Comparison of ENCODE assay signal across 25 cellular contexts in the genomic region with DNA sequence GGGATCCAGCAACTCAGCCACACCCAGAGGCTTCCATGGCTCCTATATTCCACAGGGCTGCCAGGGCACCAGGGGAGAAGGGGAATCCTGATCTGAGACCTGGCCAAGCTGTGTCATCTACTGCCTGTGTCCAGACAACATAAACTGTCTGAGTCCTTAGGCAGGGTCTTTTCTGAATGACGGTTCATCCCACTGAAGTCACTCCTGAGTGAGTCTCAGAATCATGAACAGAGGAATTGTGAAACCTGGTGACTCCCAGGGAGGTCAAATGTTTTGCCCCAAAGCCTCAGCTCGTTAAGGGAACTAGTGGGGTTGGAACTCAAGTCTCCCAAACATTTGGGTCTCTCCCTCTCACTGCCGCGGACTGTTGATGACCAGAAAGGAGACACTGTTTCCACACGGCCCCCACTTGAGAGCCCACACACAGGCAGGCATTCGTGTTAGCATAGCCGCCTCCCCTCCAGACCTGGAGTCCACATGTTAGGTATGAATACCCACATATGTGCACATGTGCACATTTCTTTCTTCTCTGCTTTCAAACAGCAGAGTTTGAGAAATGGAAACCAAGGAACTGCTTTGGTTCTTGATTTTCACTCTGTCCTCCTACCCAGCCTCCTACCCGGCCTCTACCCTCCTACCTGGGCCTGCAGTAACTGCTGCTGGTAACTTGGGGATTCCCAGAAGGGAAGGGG.
"Had no signal": no experiment of that assay in that cellular context is flagged by ENCODE, and none has a peak within 500 bp of the region (broad histone marks: within the 10 kb centered on the region; RNA-seq: fewer than 3 reads in every experiment).

No MANE protein-coding gene starts in this region.

- H3K36me3 ChIP-seq: ascending aorta, breast epithelium, gastrocnemius medialis, heart left ventricle, neutrophil, suprapubic skin, upper lobe of left lung had no signal

- DNase-seq: activated CD4-positive, alpha-beta memory T cell treated with anti-CD3 and anti-CD28 coated beads, Interleukin-2, amount 10 ng/mL, durations not matched to agents 7 days and 5 days; activated CD4-positive, alpha-beta T cell treated with anti-CD3 and anti-CD28 coated beads for 4 hours; activated CD8-positive, alpha-beta memory T cell treated with anti-CD3 and anti-CD28 coated beads, Interleukin-2, amount 10 ng/mL, durations not matched to agents 7 days and 5 days; activated naive CD4-positive, alpha-beta T cell treated with anti-CD3 and anti-CD28 coated beads, Interleukin-2, amount 10 ng/mL, durations not matched to agents 7 days and 5 days; activated naive CD8-positive, alpha-beta T cell treated with anti-CD3 and anti-CD28 coated beads, Interleukin-2, amount 50 U/mL, for 24 hours; activated T-cell treated with anti-CD3 and anti-CD28 coated beads, Interleukin-2, amount 50 U/mL, for 24 hours; effector CD8-positive, alpha-beta T cell; gastrocnemius medialis; heart left ventricle; immature natural killer cell; kidney glomerular epithelial cell; naive thymus-derived CD4-positive, alpha-beta T cell; stimulated activated CD8-positive, alpha-beta memory T cell treated with anti-CD3 and anti-CD28 coated beads, Interleukin-4, amount 100 ng/mL, for 48 hours; stimulated activated naive CD8-positive, alpha-beta T cell treated with anti-CD3 and anti-CD28 coated beads, Interleukin-15, amount 100 ng/mL, for 72 hours; upper lobe of left lung had no signal

- ATAC-seq: activated CD8-positive, alpha-beta memory T cell treated with anti-CD3 and anti-CD28 coated beads, Interleukin-2, amount 10 ng/mL, durations not matched to agents 7 days and 5 days; activated naive CD8-positive, alpha-beta T cell treated with anti-CD3 and anti-CD28 coated beads, Interleukin-2, amount 50 U/mL, for 24 hours; esophagus mucosa; gastrocnemius medialis; heart left ventricle; naive thymus-derived CD4-positive, alpha-beta T cell; WTC11 had no signal

- H3K27ac Mint-ChIP-seq: activated CD4-positive, alpha-beta memory T cell treated with anti-CD3 and anti-CD28 coated beads, Interleukin-2, amount 10 ng/mL, durations not matched to agents 7 days and 5 days; activated CD8-positive, alpha-beta memory T cell treated with anti-CD3 and anti-CD28 coated beads, Interleukin-2, amount 10 ng/mL, durations not matched to agents 7 days and 5 days; activated naive CD4-positive, alpha-beta T cell treated with anti-CD3 and anti-CD28 coated beads, Interleukin-2, amount 10 ng/mL, durations not matched to agents 7 days and 5 days; activated naive CD8-positive, alpha-beta T cell treated with anti-CD3 and anti-CD28 coated beads, Interleukin-2, amount 50 U/mL, for 24 hours; activated T-cell treated with anti-CD3 and anti-CD28 coated beads, Interleukin-2, amount 50 U/mL, for 24 hours; activated T-helper 2 cell treated with anti-CD3 and anti-CD28 coated beads, Interferon-gamma antibody, Interleukin-2, Interleukin-4, amounts not matched to agents 10 μg/mL and 5 μg/mL and 100 μg/mL, durations not matched to agents 14 hours and 24 hours and 36 hours; dendritic cell treated with granulocyte-macrophage colony-stimulating factor and Interleukin-4, amounts not matched to agents 40 ng/mL and 50 ng/mL, for 4 days; immature natural killer cell; memory B cell; naive thymus-derived CD4-positive, alpha-beta T cell; stimulated activated naive CD8-positive, alpha-beta T cell treated with anti-CD3 and anti-CD28 coated beads, Interleukin-15, amount 100 ng/mL, for 72 hours; WTC11 had no signal

- H3K27ac ChIP-seq: ascending aorta, breast epithelium, gastrocnemius medialis, heart left ventricle, neutrophil, parathyroid adenoma, suprapubic skin, upper lobe of left lung had no signal

- H3K27me3 Mint-ChIP-seq: activated naive CD8-positive, alpha-beta T cell treated with anti-CD3 and anti-CD28 coated beads, Interleukin-2, amount 50 U/mL, for 24 hours; activated T-cell treated with anti-CD3 and anti-CD28 coated beads, Interleukin-2, amount 50 U/mL, for 24 hours; memory B cell; naive thymus-derived CD4-positive, alpha-beta T cell; stimulated activated naive CD8-positive, alpha-beta T cell treated with anti-CD3 and anti-CD28 coated beads, Interleukin-15, amount 100 ng/mL, for 72 hours had no signal

- H3K36me3 Mint-ChIP-seq: activated CD8-positive, alpha-beta memory T cell treated with anti-CD3 and anti-CD28 coated beads, Interleukin-2, amount 10 ng/mL, durations not matched to agents 7 days and 5 days; activated naive CD4-positive, alpha-beta T cell treated with anti-CD3 and anti-CD28 coated beads, Interleukin-2, amount 10 ng/mL, durations not matched to agents 7 days and 5 days; immature natural killer cell; memory B cell; naive thymus-derived CD4-positive, alpha-beta T cell; WTC11 had no signal

- H3K4me1 Mint-ChIP-seq: activated CD4-positive, alpha-beta memory T cell treated with anti-CD3 and anti-CD28 coated beads, Interleukin-2, amount 10 ng/mL, durations not matched to agents 7 days and 5 days; activated CD8-positive, alpha-beta memory T cell treated with anti-CD3 and anti-CD28 coated beads, Interleukin-2, amount 10 ng/mL, durations not matched to agents 7 days and 5 days; activated naive CD4-positive, alpha-beta T cell treated with anti-CD3 and anti-CD28 coated beads, Interleukin-2, amount 10 ng/mL, durations not matched to agents 7 days and 5 days; immature natural killer cell; naive thymus-derived CD4-positive, alpha-beta T cell; stimulated activated naive CD8-positive, alpha-beta T cell treated with anti-CD3 and anti-CD28 coated beads, Interleukin-15, amount 100 ng/mL, for 72 hours had no signal

- H3K9ac ChIP-seq: parathyroid adenoma had no signal

- H3K27me3 ChIP-seq: ascending aorta, breast epithelium, gastrocnemius medialis, neutrophil, suprapubic skin, upper lobe of left lung had no signal

- H2AFZ ChIP-seq: parathyroid adenoma had no signal

- H3K9me3 Mint-ChIP-seq: activated CD4-positive, alpha-beta memory T cell treated with anti-CD3 and anti-CD28 coated beads, Interleukin-2, amount 10 ng/mL, durations not matched to agents 7 days and 5 days; activated naive CD4-positive, alpha-beta T cell treated with anti-CD3 and anti-CD28 coated beads, Interleukin-2, amount 10 ng/mL, durations not matched to agents 7 days and 5 days; activated naive CD8-positive, alpha-beta T cell treated with anti-CD3 and anti-CD28 coated beads, Interleukin-2, amount 50 U/mL, for 24 hours; activated T-cell treated with anti-CD3 and anti-CD28 coated beads, Interleukin-2, amount 50 U/mL, for 24 hours; activated T-helper 2 cell treated with anti-CD3 and anti-CD28 coated beads, Interferon-gamma antibody, Interleukin-2, Interleukin-4, amounts not matched to agents 10 μg/mL and 5 μg/mL and 100 μg/mL, durations not matched to agents 14 hours and 24 hours and 36 hours; dendritic cell treated with granulocyte-macrophage colony-stimulating factor and Interleukin-4, amounts not matched to agents 40 ng/mL and 50 ng/mL, for 4 days; immature natural killer cell; memory B cell; naive thymus-derived CD4-positive, alpha-beta T cell; stimulated activated naive CD8-positive, alpha-beta T cell treated with anti-CD3 and anti-CD28 coated beads, Interleukin-15, amount 100 ng/mL, for 72 hours; WTC11 had no signal

- H3K4me3 ChIP-seq: ascending aorta, breast epithelium, gastrocnemius medialis, heart left ventricle, suprapubic skin, upper lobe of left lung had no signal

- H3K79me2 ChIP-seq: parathyroid adenoma had no signal

- H3K4me1 ChIP-seq: ascending aorta, breast epithelium, gastrocnemius medialis, suprapubic skin had no signal

- H3K4me3 Mint-ChIP-seq: activated CD4-positive, alpha-beta memory T cell treated with anti-CD3 and anti-CD28 coated beads, Interleukin-2, amount 10 ng/mL, durations not matched to agents 7 days and 5 days; activated CD8-positive, alpha-beta memory T cell treated with anti-CD3 and anti-CD28 coated beads, Interleukin-2, amount 10 ng/mL, durations not matched to agents 7 days and 5 days; activated naive CD4-positive, alpha-beta T cell treated with anti-CD3 and anti-CD28 coated beads, Interleukin-2, amount 10 ng/mL, durations not matched to agents 7 days and 5 days; activated naive CD8-positive, alpha-beta T cell treated with anti-CD3 and anti-CD28 coated beads, Interleukin-2, amount 50 U/mL, for 24 hours; activated T-cell treated with anti-CD3 and anti-CD28 coated beads, Interleukin-2, amount 50 U/mL, for 24 hours; dendritic cell treated with granulocyte-macrophage colony-stimulating factor and Interleukin-4, amounts not matched to agents 40 ng/mL and 50 ng/mL, for 4 days; immature natural killer cell; memory B cell; naive thymus-derived CD4-positive, alpha-beta T cell; stimulated activated naive CD8-positive, alpha-beta T cell treated with anti-CD3 and anti-CD28 coated beads, Interleukin-15, amount 100 ng/mL, for 72 hours; WTC11 had no signal

- H3K9me3 ChIP-seq: ascending aorta, breast epithelium, gastrocnemius medialis, heart left ventricle, neutrophil, suprapubic skin, upper lobe of left lung had no signal
